Comparison of ENCODE assay signal across 13 cellular contexts in genomic region chr3:70383360-70383831, GRCh38.
DNase-seq lines count a peak whose midpoint lies in the region; ATAC-seq, FAIRE-seq and TF ChIP-seq lines count a peak whose summit lies in the region.
"Had no signal": no experiment of that assay in that cellular context is flagged by ENCODE, and none has a peak within 500 bp of the region (broad histone marks: within the 10 kb centered on the region; RNA-seq: fewer than 3 reads in every experiment).

No MANE protein-coding gene starts in this region.

- H3K9me3 ChIP-seq in ovary = no peaks in the 10 kb centered on the region
- H3K9me3 ChIP-seq: BLaER1, body of pancreas had no signal

- WGBS in ovary, 3 donors = 80 to 84% (median 82%) methylated on average over 6 of the region's 6 CpGs

- FAIRE-seq in GM18507 (lab: Jason Lieb, UNC) = peak; percentile 78
- FAIRE-seq: HepG2 had no signal

- intact Hi-C loops in ovary (cut with DNase I) = no loop called here

- H3K27ac Mint-ChIP-seq in glutamatergic neuron (ENCODE audit: unreplicated experiment) = no peak overlapping the region
- H3K27ac Mint-ChIP-seq: activated CD4-positive, alpha-beta memory T cell treated with anti-CD3 and anti-CD28 coated beads, Interleukin-2, amount 10 ng/mL, durations not matched to agents 7 days and 5 days had no signal

- H3K4me3 Mint-ChIP-seq in glutamatergic neuron (ENCODE audit: unreplicated experiment) = no peak overlapping the region
- H3K4me3 Mint-ChIP-seq: activated CD4-positive, alpha-beta memory T cell treated with anti-CD3 and anti-CD28 coated beads, Interleukin-2, amount 10 ng/mL, durations not matched to agents 7 days and 5 days had no signal

- TF ChIP-seq POLR2A in ovary (IDR thresholded peaks at IDR 0.05) = no peak

- no peaks in the 10 kb centered on the region for H3K4me1 Mint-ChIP-seq in glutamatergic neuron (ENCODE audit: low read depth, unreplicated experiment)
- H3K4me1 Mint-ChIP-seq: activated CD4-positive, alpha-beta memory T cell treated with anti-CD3 and anti-CD28 coated beads, Interleukin-2, amount 10 ng/mL, durations not matched to agents 7 days and 5 days had no signal

- H3K27me3 Mint-ChIP-seq in glutamatergic neuron (ENCODE audit: unreplicated experiment) = no peaks in the 10 kb centered on the region
- H3K27me3 Mint-ChIP-seq: activated CD4-positive, alpha-beta memory T cell treated with anti-CD3 and anti-CD28 coated beads, Interleukin-2, amount 10 ng/mL, durations not matched to agents 7 days and 5 days had no signal

- POLR2A ChIA-PET in RWPE1 (lab: Yijun Ruan, JAX; ENCODE audit: low non-redundant PET) = no interaction called here

- no peak overlapping the region for H3K4me3 ChIP-seq in ovary
- H3K4me3 ChIP-seq: BLaER1, body of pancreas had no signal

- CTCF ChIA-PET in RWPE1 (lab: Yijun Ruan, JAX) = no interaction called here

- TF ChIP-seq EP300 in ovary (IDR thresholded peaks at IDR 0.05) = no peak

- H3K27me3 ChIP-seq in ovary = no peaks in the 10 kb centered on the region
- H3K27me3 ChIP-seq: BLaER1, body of pancreas had no signal

- H3K36me3 ChIP-seq in ovary = no peaks in the 10 kb centered on the region
- H3K36me3 ChIP-seq: BLaER1 had no signal

- no peaks in the 10 kb centered on the region for H3K4me1 ChIP-seq in ovary (ENCODE audit: insufficient read depth)
- H3K4me1 ChIP-seq: BLaER1, body of pancreas had no signal

- no peaks in the 10 kb centered on the region for H3K36me3 Mint-ChIP-seq in glutamatergic neuron (ENCODE audit: unreplicated experiment)

- peak; percentile 98 for ATAC-seq in HG02981 (IDR thresholded peaks at IDR 0.05; ENCODE audit: unreplicated experiment)
- ATAC-seq: body of pancreas, HepG2, left lobe of liver had no signal

- peaks cover 1% of the 10 kb centered on the region for H3K9me3 Mint-ChIP-seq in glutamatergic neuron (ENCODE audit: unreplicated experiment)
- H3K9me3 Mint-ChIP-seq: activated CD4-positive, alpha-beta memory T cell treated with anti-CD3 and anti-CD28 coated beads, Interleukin-2, amount 10 ng/mL, durations not matched to agents 7 days and 5 days had no signal

- TF ChIP-seq CTCF in GM20000 (IDR thresholded peaks at IDR 0.05; ENCODE audit: extremely low read depth, missing control alignments) (no peak), RWPE1 (conservative IDR thresholded peaks at IDR 0.05; ENCODE audit: low read depth) (no peak), glutamatergic neuron (IDR thresholded peaks at IDR 0.05; ENCODE audit: partially characterized antibody, unreplicated experiment) (no peak), ovary (IDR thresholded peaks at IDR 0.05) (no peak)

- DNase-seq in GM18507 (ENCODE audit: extremely low spot score, insufficient read length, low read depth) (no peak), GM20000 (ENCODE audit: low spot score) (peak; percentile 30), RWPE1 (ENCODE audit: low spot score) (peak; percentile 11), NCI-H2107 (lab: John Stamatoyannopoulos, UW) (no peak), glutamatergic neuron (no peak), HT-29 (ENCODE audit: low spot score) (no peak), ovary (no peak)
- DNase-seq: activated CD4-positive, alpha-beta memory T cell treated with anti-CD3 and anti-CD28 coated beads, Interleukin-2, amount 10 ng/mL, durations not matched to agents 7 days and 5 days; body of pancreas had no signal

- H3K27ac ChIP-seq in RWPE1 = no peak overlapping the region
- H3K27ac ChIP-seq in ovary = no peak overlapping the region
- H3K27ac ChIP-seq: BLaER1, body of pancreas had no signal

Comparison
In these comparisons a context has a peak if more than half of its experiments do, and no peak if none do; other contexts are left out.
1. DNase-seq: peak in GM20000 (single experiment) and RWPE1 (single experiment); none in GM18507 (single experiment), NCI-H2107 (single experiment), glutamatergic neuron (single experiment), HT-29 (single experiment) and ovary (0 of 5).